In genomic region chr18:21979171-21979560, GRCh38 we compare ENCODE assay signal across 21 cellular contexts.
"Had no signal": no experiment of that assay in that cellular context is flagged by ENCODE, and none has a peak within 500 bp of the region (broad histone marks: within the 10 kb centered on the region; RNA-seq: fewer than 3 reads in every experiment).

No MANE protein-coding gene starts in this region.

- DNase-seq: activated B cell treated with CpG ODN at 0.5 μM for 24 hours; activated CD4-positive, alpha-beta T cell treated with anti-CD3 and anti-CD28 coated beads for 36 hours; activated CD4-positive, alpha-beta T cell treated with anti-CD3 and anti-CD28 coated beads, Interleukin-2, amount 50 U/mL, for 48 hours; activated CD8-positive, alpha-beta memory T cell treated with anti-CD3 and anti-CD28 coated beads, Interleukin-2, amount 50 U/mL, for 48 hours; activated naive CD4-positive, alpha-beta T cell treated with Interleukin-2 at 50 U/mL for 16 hours; activated naive CD8-positive, alpha-beta T cell treated with anti-CD3 and anti-CD28 coated beads for 36 hours; activated T-cell treated with anti-CD3 and anti-CD28 coated beads, Interleukin-2, amount 50 U/mL, for 48 hours; cerebellar nuclear complex; glutamatergic neuron; hypothalamus; naive thymus-derived CD4-positive, alpha-beta T cell; psoas muscle; stimulated activated CD4-positive, alpha-beta T cell treated with anti-CD3 and anti-CD28 coated beads, Interleukin-4, amount 100 ng/mL, for 4 hours; stimulated activated naive CD8-positive, alpha-beta T cell treated with anti-CD3 and anti-CD28 coated beads, Interleukin-15, Interleukin-2, amounts not matched to agents 100 U/mL and 50 U/mL, for 24 hours; substantia nigra; T-helper 17 cell; thyroid gland had no signal

- H3K27me3 ChIP-seq: breast epithelium, right atrium auricular region, thyroid gland had no signal

- H3K4me3 ChIP-seq: breast epithelium, coronary artery, esophagus muscularis mucosa, psoas muscle, right atrium auricular region, thyroid gland had no signal

- H3K4me1 ChIP-seq: breast epithelium, esophagus muscularis mucosa, psoas muscle, right atrium auricular region, thyroid gland had no signal

- H3K36me3 ChIP-seq: breast epithelium, esophagus muscularis mucosa, right atrium auricular region, thyroid gland had no signal

- H3K9me3 ChIP-seq: breast epithelium, esophagus muscularis mucosa, psoas muscle, right atrium auricular region, thyroid gland had no signal

- H3K27ac ChIP-seq: breast epithelium, coronary artery, esophagus muscularis mucosa, psoas muscle, right atrium auricular region, thyroid gland had no signal
